1 cellular context compared by ENCODE assay signal in the genomic region with DNA sequence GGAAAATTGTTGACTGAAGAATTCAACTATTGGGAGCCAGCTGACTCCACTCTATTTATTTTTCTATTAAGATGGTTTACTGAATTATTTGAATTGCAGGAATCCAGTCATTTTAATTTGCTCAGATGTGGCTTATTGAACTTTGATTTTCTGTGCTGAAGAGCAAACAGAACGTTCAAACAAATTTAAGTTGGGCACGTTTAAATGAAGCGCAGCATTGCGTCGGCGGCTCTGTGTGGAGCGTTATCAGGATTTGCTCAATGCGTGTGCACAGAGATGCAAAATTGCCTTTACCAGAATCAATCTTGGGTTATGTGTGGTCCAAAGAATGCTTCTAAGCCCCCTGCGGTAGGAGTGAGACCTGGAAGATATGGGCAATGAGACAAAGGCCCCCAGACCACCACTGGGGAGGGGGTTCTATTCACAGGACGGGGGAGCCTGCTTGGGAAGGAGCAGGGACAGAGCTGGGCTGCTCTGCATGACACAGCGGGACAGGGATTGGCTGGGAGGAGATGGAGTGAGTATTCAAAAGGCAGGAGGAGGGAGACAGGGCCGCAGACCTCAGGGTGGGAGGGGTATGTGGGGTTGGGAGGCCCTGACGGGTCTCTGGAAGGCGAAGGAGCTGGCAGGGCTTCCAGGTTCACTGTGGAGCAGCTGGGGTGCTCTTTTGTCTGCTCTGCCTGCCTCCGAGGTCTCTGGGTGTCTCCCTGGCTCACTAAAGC.
TF ChIP-seq lines count a peak whose summit lies in the region.

No MANE protein-coding gene starts in this region.

TF ChIP-seq in GM23338, 12 proteins besides CTCF, POLR2A, EP300 and RAD21 (continued from another document):
- TF ChIP-seq, protein P1, sequence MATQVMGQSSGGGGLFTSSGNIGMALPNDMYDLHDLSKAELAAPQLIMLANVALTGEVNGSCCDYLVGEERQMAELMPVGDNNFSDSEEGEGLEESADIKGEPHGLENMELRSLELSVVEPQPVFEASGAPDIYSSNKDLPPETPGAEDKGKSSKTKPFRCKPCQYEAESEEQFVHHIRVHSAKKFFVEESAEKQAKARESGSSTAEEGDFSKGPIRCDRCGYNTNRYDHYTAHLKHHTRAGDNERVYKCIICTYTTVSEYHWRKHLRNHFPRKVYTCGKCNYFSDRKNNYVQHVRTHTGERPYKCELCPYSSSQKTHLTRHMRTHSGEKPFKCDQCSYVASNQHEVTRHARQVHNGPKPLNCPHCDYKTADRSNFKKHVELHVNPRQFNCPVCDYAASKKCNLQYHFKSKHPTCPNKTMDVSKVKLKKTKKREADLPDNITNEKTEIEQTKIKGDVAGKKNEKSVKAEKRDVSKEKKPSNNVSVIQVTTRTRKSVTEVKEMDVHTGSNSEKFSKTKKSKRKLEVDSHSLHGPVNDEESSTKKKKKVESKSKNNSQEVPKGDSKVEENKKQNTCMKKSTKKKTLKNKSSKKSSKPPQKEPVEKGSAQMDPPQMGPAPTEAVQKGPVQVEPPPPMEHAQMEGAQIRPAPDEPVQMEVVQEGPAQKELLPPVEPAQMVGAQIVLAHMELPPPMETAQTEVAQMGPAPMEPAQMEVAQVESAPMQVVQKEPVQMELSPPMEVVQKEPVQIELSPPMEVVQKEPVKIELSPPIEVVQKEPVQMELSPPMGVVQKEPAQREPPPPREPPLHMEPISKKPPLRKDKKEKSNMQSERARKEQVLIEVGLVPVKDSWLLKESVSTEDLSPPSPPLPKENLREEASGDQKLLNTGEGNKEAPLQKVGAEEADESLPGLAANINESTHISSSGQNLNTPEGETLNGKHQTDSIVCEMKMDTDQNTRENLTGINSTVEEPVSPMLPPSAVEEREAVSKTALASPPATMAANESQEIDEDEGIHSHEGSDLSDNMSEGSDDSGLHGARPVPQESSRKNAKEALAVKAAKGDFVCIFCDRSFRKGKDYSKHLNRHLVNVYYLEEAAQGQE (IDR thresholded peaks at IDR 0.05; ENCODE audit: unreplicated experiment) = no peak
- no peak for TF ChIP-seq EZH2phosphoT487 (IDR thresholded peaks at IDR 0.05; ENCODE audit: unreplicated experiment)
TF ChIP-seq in GM23338: peak in this region for 0.
